In genomic region chr3:110576962-110577361, GRCh38 we compare ENCODE assay signal across 9 cellular contexts.
DNase-seq lines count a peak whose midpoint lies in the region; ATAC-seq and TF ChIP-seq lines count a peak whose summit lies in the region.
"Had no signal": no experiment of that assay in that cellular context is flagged by ENCODE, and none has a peak within 500 bp of the region (broad histone marks: within the 10 kb centered on the region; RNA-seq: fewer than 3 reads in every experiment).

No MANE protein-coding gene starts in this region.

- no peak overlapping the region for H3K4me3 ChIP-seq in AG04450 (ENCODE audit: low read depth, low read length)
- no peak overlapping the region for H3K4me3 ChIP-seq in HUES48 (ENCODE audit: low read depth, low read length)
- no peak overlapping the region for H3K4me3 ChIP-seq in astrocyte of the cerebellum (ENCODE audit: low read depth, low read length)

- CTCF ChIA-PET in AG04450 (lab: Charles Lee): no interaction called here

- H3K27ac Mint-ChIP-seq in activated naive CD8-positive, alpha-beta T cell treated with anti-CD3 and anti-CD28 coated beads for 36 hours: no peak overlapping the region

- H3K9me3 ChIP-seq in AG04450 (ENCODE audit: control insufficient read depth, insufficient read depth, low read length): no peaks in the 10 kb centered on the region; the same call in none of the 2 replicates
- H3K9me3 ChIP-seq in HUES48 (ENCODE audit: control insufficient read depth, insufficient read depth, low read length): no peaks in the 10 kb centered on the region

- H3K9me3 Mint-ChIP-seq in activated naive CD8-positive, alpha-beta T cell treated with anti-CD3 and anti-CD28 coated beads for 36 hours: no peaks in the 10 kb centered on the region

- peak; percentile 76 for DNase-seq in AG04450 (ENCODE audit: low read depth, low spot score)
- DNase-seq in astrocyte of the cerebellum (ENCODE audit: low read depth): peak; percentile 65
- peak; percentile 96 for DNase-seq in iris pigment epithelial cell (ENCODE audit: low read depth)
- DNase-seq in amygdala (lab: John Stamatoyannopoulos, UW): no peak
- no peak for DNase-seq in activated naive CD8-positive, alpha-beta T cell treated with anti-CD3 and anti-CD28 coated beads for 36 hours
- DNase-seq: NCI-H510A had no signal

- no peak overlapping the region for H3K4me3 Mint-ChIP-seq in activated naive CD8-positive, alpha-beta T cell treated with anti-CD3 and anti-CD28 coated beads for 36 hours

- H3K27me3 ChIP-seq in AG04450 (ENCODE audit: control insufficient read depth, insufficient read depth, low read length) (no peaks in the 10 kb centered on the region), HUES48 (ENCODE audit: control insufficient read depth, insufficient read depth, low read length) (no peaks in the 10 kb centered on the region)

- no peak for TF ChIP-seq CTCF in AG04450 (IDR thresholded peaks at IDR 0.05; ENCODE audit: low read depth, low read length)
- no peak for TF ChIP-seq CTCF in astrocyte of the cerebellum (IDR thresholded peaks at IDR 0.05; ENCODE audit: low read depth, low read length, missing control alignments)

- ATAC-seq in HG02798 (IDR thresholded peaks at IDR 0.05; ENCODE audit: poor library complexity, unreplicated experiment): no peak
- no peak for ATAC-seq in HG02763 (IDR thresholded peaks at IDR 0.05; ENCODE audit: unreplicated experiment)

- peaks cover 43% of the 10 kb centered on the region for H3K4me1 ChIP-seq in HUES48 (ENCODE audit: control insufficient read depth, insufficient read depth, low read length)

- H3K27ac ChIP-seq in AG04450 (ENCODE audit: low read depth, low read length) (peak overlapping the region; percentile 95), HUES48 (ENCODE audit: low read depth, low read length) (peak overlapping the region; percentile 93)

- in situ Hi-C loops in astrocyte of the cerebellum (cut with HindIII; ENCODE audit: low sequenced_read_pairs): no loop called here

- H3K36me3 ChIP-seq in HUES48 (ENCODE audit: control insufficient read depth, insufficient read depth, low read length): no peaks in the 10 kb centered on the region

- POLR2A ChIA-PET in AG04450 (lab: Yijun Ruan, JAX): interaction anchor here (0.6 to 1.4 kb wide), 2 partner anchors 22 to 50 kb away, joined by 3 to 4 read pairs; no protein-coding TSS in a partner anchor

- peaks cover 6% of the 10 kb centered on the region for H3K4me1 Mint-ChIP-seq in activated naive CD8-positive, alpha-beta T cell treated with anti-CD3 and anti-CD28 coated beads for 36 hours

- H3K27me3 Mint-ChIP-seq in activated naive CD8-positive, alpha-beta T cell treated with anti-CD3 and anti-CD28 coated beads for 36 hours: no peaks in the 10 kb centered on the region

- peak overlapping the region; percentile 59; the same call in 1 of the 2 replicates for H3K9ac ChIP-seq in HUES48 (ENCODE audit: low read depth, low read length)

- no peaks in the 10 kb centered on the region for H3K36me3 Mint-ChIP-seq in activated naive CD8-positive, alpha-beta T cell treated with anti-CD3 and anti-CD28 coated beads for 36 hours

Comparison
In these comparisons a context has a peak if more than half of its experiments do, and no peak if none do; other contexts are left out.
1. DNase-seq: peak in AG04450 (single experiment), astrocyte of the cerebellum (single experiment) and iris pigment epithelial cell (single experiment); none in amygdala (0 of 56) and activated naive CD8-positive, alpha-beta T cell treated with anti-CD3 and anti-CD28 coated beads for 36 hours (single experiment).